In genomic region chr18:58232674-58233073, GRCh38 we compare ENCODE assay signal across 11 cellular contexts.
"Had no signal": no experiment of that assay in that cellular context is flagged by ENCODE, and none has a peak within 500 bp of the region (broad histone marks: within the 10 kb centered on the region; RNA-seq: fewer than 3 reads in every experiment).

No MANE protein-coding gene starts in this region.

- H3K4me3 Mint-ChIP-seq: activated CD4-positive, alpha-beta T cell treated with anti-CD3 and anti-CD28 coated beads, Interleukin-2, amount 10 ng/mL, durations not matched to agents 7 days and 5 days; activated naive CD4-positive, alpha-beta T cell treated with anti-CD3 and anti-CD28 coated beads, Interleukin-2, amount 50 U/mL, for 24 hours; dendritic cell treated with granulocyte-macrophage colony-stimulating factor and Interleukin-4, amounts not matched to agents 40 ng/mL and 50 ng/mL, for 4 days; neural crest cell; T-helper 17 cell had no signal

- H3K9me3 Mint-ChIP-seq: activated CD4-positive, alpha-beta T cell treated with anti-CD3 and anti-CD28 coated beads, Interleukin-2, amount 10 ng/mL, durations not matched to agents 7 days and 5 days; activated naive CD4-positive, alpha-beta T cell treated with anti-CD3 and anti-CD28 coated beads, Interleukin-2, amount 50 U/mL, for 24 hours; dendritic cell treated with granulocyte-macrophage colony-stimulating factor and Interleukin-4, amounts not matched to agents 40 ng/mL and 50 ng/mL, for 4 days; neural crest cell had no signal

- DNase-seq: activated CD4-positive, alpha-beta T cell treated with anti-CD3 and anti-CD28 coated beads, Interleukin-2, amount 10 ng/mL, durations not matched to agents 7 days and 5 days; activated CD4-positive, CD25-positive, alpha-beta regulatory T cell; activated effector memory CD4-positive, alpha-beta T cell treated with Interleukin-2 at 50 U/mL for 16 hours; activated T-cell treated with anti-CD3 and anti-CD28 coated beads, Interleukin-2, amount 50 U/mL, for 1 hour; hypothalamus; left cardiac atrium; T-helper 17 cell; upper lobe of right lung had no signal

- H3K4me3 ChIP-seq: upper lobe of right lung had no signal

- H3K27ac ChIP-seq: upper lobe of right lung had no signal

- H3K36me3 Mint-ChIP-seq: activated naive CD4-positive, alpha-beta T cell treated with anti-CD3 and anti-CD28 coated beads, Interleukin-2, amount 50 U/mL, for 24 hours had no signal

- H3K4me1 Mint-ChIP-seq: activated CD4-positive, alpha-beta T cell treated with anti-CD3 and anti-CD28 coated beads, Interleukin-2, amount 10 ng/mL, durations not matched to agents 7 days and 5 days; activated naive CD4-positive, alpha-beta T cell treated with anti-CD3 and anti-CD28 coated beads, Interleukin-2, amount 50 U/mL, for 24 hours; T-helper 17 cell had no signal

- H3K9me3 ChIP-seq: upper lobe of right lung had no signal

- H3K27me3 ChIP-seq: upper lobe of right lung had no signal

- H3K27ac Mint-ChIP-seq: activated CD4-positive, alpha-beta T cell treated with anti-CD3 and anti-CD28 coated beads, Interleukin-2, amount 10 ng/mL, durations not matched to agents 7 days and 5 days; activated naive CD4-positive, alpha-beta T cell treated with anti-CD3 and anti-CD28 coated beads, Interleukin-2, amount 50 U/mL, for 24 hours; dendritic cell treated with granulocyte-macrophage colony-stimulating factor and Interleukin-4, amounts not matched to agents 40 ng/mL and 50 ng/mL, for 4 days; T-helper 17 cell had no signal

- H3K27me3 Mint-ChIP-seq: activated CD4-positive, alpha-beta T cell treated with anti-CD3 and anti-CD28 coated beads, Interleukin-2, amount 10 ng/mL, durations not matched to agents 7 days and 5 days; activated naive CD4-positive, alpha-beta T cell treated with anti-CD3 and anti-CD28 coated beads, Interleukin-2, amount 50 U/mL, for 24 hours had no signal

- H3K36me3 ChIP-seq: upper lobe of right lung had no signal

- ATAC-seq: T-helper 17 cell had no signal
